Comparison of ENCODE assay signal across 8 cellular contexts in the genomic region with DNA sequence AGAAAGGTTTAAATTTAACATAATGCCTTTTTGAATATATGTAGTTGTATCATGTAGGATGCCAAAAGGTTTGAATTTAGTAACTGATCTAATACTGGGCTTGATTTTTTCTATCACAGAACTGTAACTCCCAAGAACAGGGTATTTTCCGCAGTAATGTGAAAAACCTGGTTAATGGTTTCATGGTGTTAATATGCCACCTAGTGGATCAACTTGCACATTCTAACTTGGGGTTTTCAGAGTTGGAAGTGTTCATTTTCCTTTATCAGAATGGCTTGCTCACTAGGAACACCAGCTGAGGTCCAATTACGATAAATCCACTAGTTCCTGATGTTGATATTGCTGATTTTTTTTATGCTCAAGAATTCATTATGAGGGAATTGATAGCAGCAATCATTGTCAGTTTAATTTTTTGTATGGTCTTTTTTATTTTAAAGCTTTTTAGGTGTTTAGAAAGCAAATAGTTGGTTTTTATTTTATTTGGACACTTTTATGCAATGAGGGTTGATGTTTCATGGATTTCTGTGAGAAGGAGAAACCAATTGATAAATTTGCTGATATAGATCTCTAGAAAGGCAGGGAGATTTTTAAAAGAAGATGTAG.
DNase-seq lines count a peak whose midpoint lies in the region; ATAC-seq and TF ChIP-seq lines count a peak whose summit lies in the region.

No MANE protein-coding gene starts in this region.

- TF ChIP-seq POLR2A in adrenal gland (IDR thresholded peaks at IDR 0.05), result no peak

- H2AFZ ChIP-seq in smooth muscle cell (ENCODE audit: low read depth), result peak overlapping the region; percentile 46

- 4 to 8% (median 5%) methylated on average over 2 of the region's 2 CpGs for whole genome bisulfite sequencing in adrenal gland, 4 donors
- WGBS in smooth muscle cell (ENCODE audit: low lambda C conversion rate), result 24% methylated on average over 2 of the region's 2 CpGs

- no peaks in the 10 kb centered on the region for H4K20me1 ChIP-seq in smooth muscle cell (ENCODE audit: low read depth)

- no peak overlapping the region for H3K4me2 ChIP-seq in smooth muscle cell

- no peaks in the 10 kb centered on the region for H3F3A ChIP-seq in smooth muscle cell (ENCODE audit: low read depth)

- H3K27me3 ChIP-seq in adrenal gland, result no peaks in the 10 kb centered on the region
- no peaks in the 10 kb centered on the region for H3K27me3 ChIP-seq in smooth muscle cell (ENCODE audit: low read depth)

- TF ChIP-seq CTCF in AG09309 (IDR thresholded peaks at IDR 0.05; ENCODE audit: control insufficient read depth, insufficient read depth, low read depth, low read length, missing control alignments) (peak; percentile 69), adrenal gland (IDR thresholded peaks at IDR 0.05) (peak; percentile 39 to 77 (median 70)), smooth muscle cell (IDR thresholded peaks at IDR 0.05; ENCODE audit: borderline replicate concordance, insufficient read depth, poor library complexity, severe bottlenecking) (peak; percentile 79)

- H3K79me2 ChIP-seq in smooth muscle cell (ENCODE audit: low read depth), result no peaks in the 10 kb centered on the region

- H3K36me3 ChIP-seq in adrenal gland (replicated peaks in 1 of 2), result no peaks in the 10 kb centered on the region
- no peaks in the 10 kb centered on the region for H3K36me3 ChIP-seq in smooth muscle cell (ENCODE audit: low read depth)

- H3K27ac ChIP-seq in adrenal gland (no peak overlapping the region), smooth muscle cell (ENCODE audit: low read depth) (no peak overlapping the region)

- H3K9ac ChIP-seq in smooth muscle cell (ENCODE audit: low read depth), result no peak overlapping the region

- DNase-seq in AG09309 (ENCODE audit: low read depth) (peak; percentile 32), NCI-H2171 treated with DMSO at 0.1 percent for 48 hours (lab: John Stamatoyannopoulos, UW) (peak; percentile 64), adrenal gland (peak in 2 of 7 donors; percentile 1 to 16), hepatic stellate cell (ENCODE audit: low spot score) (peak; percentile 15), smooth muscle cell (lab: John Stamatoyannopoulos, UW; ENCODE audit: unreplicated experiment) (no peak), cerebellar nuclear complex (lab: John Stamatoyannopoulos, UW) (no peak)

- no peak overlapping the region for H3K4me3 ChIP-seq in AG09309 (ENCODE audit: control insufficient read depth, low read depth, low read length)
- no peak overlapping the region for H3K4me3 ChIP-seq in adrenal gland
- H3K4me3 ChIP-seq in smooth muscle cell, result no peak overlapping the region

- intact Hi-C loops in adrenal gland (cut with DNase I), result loop anchor here in 1 of 2 donors (10.0 kb wide), 1 partner anchor 501 kb away; no protein-coding TSS in a partner anchor

- peaks cover 0 to 4% of the 10 kb centered on the region in 2 donors for H3K4me1 ChIP-seq in adrenal gland (replicated peaks in 1 of 2)
- peaks cover 3% of the 10 kb centered on the region for H3K4me1 ChIP-seq in smooth muscle cell (ENCODE audit: low read depth)

- peak; percentile 83 for ATAC-seq in GM18502 (IDR thresholded peaks at IDR 0.05; ENCODE audit: poor library complexity, unreplicated experiment)
- ATAC-seq in HG03064 (IDR thresholded peaks at IDR 0.05; ENCODE audit: low read depth, unreplicated experiment), result peak; percentile 65

- H3K9me3 ChIP-seq in adrenal gland (replicated peaks in 1 of 3) (no peaks in the 10 kb centered on the region), smooth muscle cell (replicated peaks; ENCODE audit: low read depth) (no peaks in the 10 kb centered on the region)

Comparison
In these comparisons a context has a peak if more than half of its experiments do, and no peak if none do; other contexts are left out.
1. DNase-seq: peak in AG09309 (single experiment), NCI-H2171 treated with DMSO at 0.1 percent for 48 hours (single experiment) and hepatic stellate cell (single experiment); none in smooth muscle cell (single experiment) and cerebellar nuclear complex (0 of 2).
2. Peak in every context shown above with its lines, with median percentiles within 50 percentile points of each other: CTCF ChIP-seq.